In genomic region chr6:168848797-168849196, GRCh38 we compare ENCODE assay signal across 35 cellular contexts.
"Had no signal": no experiment of that assay in that cellular context is flagged by ENCODE, and none has a peak within 500 bp of the region (broad histone marks: within the 10 kb centered on the region; RNA-seq: fewer than 3 reads in every experiment).

No MANE protein-coding gene starts in this region.

- H3K36me3 ChIP-seq: adrenal gland, cardiac muscle cell had no signal

- DNase-seq: activated B cell treated with CpG ODN at 0.5 μM for 24 hours; activated CD4-positive, alpha-beta memory T cell treated with anti-CD3 and anti-CD28 coated beads for 36 hours; activated CD4-positive, alpha-beta T cell treated with anti-CD3 and anti-CD28 coated beads for 4 hours; activated CD4-positive, alpha-beta T cell treated with anti-CD3 and anti-CD28 coated beads, Interleukin-2, amount 10 ng/mL, durations not matched to agents 24 days and 14 days; activated CD4-positive, alpha-beta T cell treated with anti-CD3 and anti-CD28 coated beads, Interleukin-2, amount 50 U/mL, for 1 hour; activated CD4-positive, alpha-beta T cell treated with anti-CD3 and anti-CD28 coated beads, Interleukin-2, amount 50 U/mL, for 4 hours; activated CD4-positive, CD25-positive, alpha-beta regulatory T cell treated with anti-CD3 and anti-CD28 coated beads, Interleukin-2, amount 50 U/mL, for 72 hours; activated CD8-positive, alpha-beta memory T cell treated with anti-CD3 and anti-CD28 coated beads, Interleukin-2, amount 50 U/mL, for 4 hours; activated CD8-positive, alpha-beta T cell treated with anti-CD3 and anti-CD28 coated beads for 36 hours; activated effector memory CD4-positive, alpha-beta T cell treated with anti-CD3 and anti-CD28 coated beads, Interleukin-2, amount 50 U/mL, for 16 hours; activated gamma-delta T cell treated with Interleukin-2 at 50 U/mL for 16 hours; activated naive CD4-positive, alpha-beta T cell; activated naive CD4-positive, alpha-beta T cell treated with anti-CD3 and anti-CD28 coated beads, Interleukin-2, amount 50 U/mL, for 16 hours; activated naive CD8-positive, alpha-beta T cell treated with anti-CD3 and anti-CD28 coated beads for 36 hours; activated T-cell treated with anti-CD3 and anti-CD28 coated beads for 4 hours; activated T-cell treated with anti-CD3 and anti-CD28 coated beads, Interleukin-2, amount 50 U/mL, for 1 hour; activated T-cell treated with anti-CD3 and anti-CD28 coated beads, Interleukin-2, amount 50 U/mL, for 4 hours; activated T-cell treated with anti-CD3 and anti-CD28 coated beads, Interleukin-2, amount 50 U/mL, for 72 hours; adrenal gland; amniotic stem cell; aorta; caudate nucleus; cerebellar nuclear complex; T-helper 1 cell; T-helper 2 cell; T-helper 9 cell had no signal

- H3K36me3 Mint-ChIP-seq: activated CD4-positive, alpha-beta memory T cell treated with anti-CD3 and anti-CD28 coated beads for 36 hours; activated naive CD4-positive, alpha-beta T cell treated with anti-CD3 and anti-CD28 coated beads, Interleukin-2, amount 50 U/mL, for 72 hours; activated naive CD8-positive, alpha-beta T cell treated with anti-CD3 and anti-CD28 coated beads for 36 hours; brain had no signal

- H3K4me1 Mint-ChIP-seq: activated T-helper 17 cell treated with anti-CD3 and anti-CD28 coated beads, Interleukin-2, amount 50 U/mL, for 72 hours; central memory CD8-positive, alpha-beta T cell had no signal

- H3K9me3 ChIP-seq: adrenal gland had no signal

- H3K4me3 ChIP-seq: adrenal gland, cardiac muscle cell had no signal

- H3K27ac ChIP-seq: adrenal gland, cardiac muscle cell, VCaP had no signal

- H3K4me3 Mint-ChIP-seq: activated B cell treated with CpG ODN at 0.5 μM for 24 hours; activated CD4-positive, alpha-beta memory T cell treated with anti-CD3 and anti-CD28 coated beads for 36 hours; activated CD4-positive, alpha-beta T cell treated with anti-CD3 and anti-CD28 coated beads, Interleukin-2, amount 10 ng/mL, durations not matched to agents 24 days and 14 days; activated CD8-positive, alpha-beta T cell treated with anti-CD3 and anti-CD28 coated beads for 36 hours; activated naive CD8-positive, alpha-beta T cell treated with anti-CD3 and anti-CD28 coated beads for 36 hours; activated T-cell treated with anti-CD3 and anti-CD28 coated beads, Interleukin-2, amount 50 U/mL, for 4 hours; activated T-cell treated with anti-CD3 and anti-CD28 coated beads, Interleukin-2, amount 50 U/mL, for 72 hours; activated T-helper 1 cell treated with anti-CD3 and anti-CD28 coated beads, Interleukin-12 subunit alpha, Interleukin-12 subunit beta, Interleukin-2, Interleukin-4 antibody, amounts not matched to agents 30 ng/mL and 10 ng/mL and 1 ng/mL, durations not matched to agents 14 hours and 24 hours and 36 hours; activated T-helper 17 cell treated with anti-CD3 and anti-CD28 coated beads, Interleukin-2, amount 50 U/mL, for 72 hours; brain; central memory CD8-positive, alpha-beta T cell; T-helper 1 cell treated with Interleukin-12 subunit alpha and Interleukin-12 subunit beta and Interleukin-4 antibody, amounts not matched to agents 30 μg/mL and 1 μg/mL, for 36 hours; T-helper 2 cell treated with Interferon-gamma antibody and Interleukin-4, amounts not matched to agents 5 μg/mL and 100 μg/mL, for 36 hours had no signal

- H3K27ac Mint-ChIP-seq: activated B cell treated with CpG ODN at 0.5 μM for 24 hours; activated CD4-positive, alpha-beta memory T cell treated with anti-CD3 and anti-CD28 coated beads for 36 hours; activated CD4-positive, alpha-beta T cell treated with anti-CD3 and anti-CD28 coated beads, Interleukin-2, amount 10 ng/mL, durations not matched to agents 24 days and 14 days; activated CD8-positive, alpha-beta T cell treated with anti-CD3 and anti-CD28 coated beads for 36 hours; activated naive CD4-positive, alpha-beta T cell treated with anti-CD3 and anti-CD28 coated beads, Interleukin-2, amount 50 U/mL, for 72 hours; activated naive CD8-positive, alpha-beta T cell treated with anti-CD3 and anti-CD28 coated beads for 36 hours; activated T-cell treated with anti-CD3 and anti-CD28 coated beads, Interleukin-2, amount 50 U/mL, for 72 hours; activated T-helper 1 cell treated with anti-CD3 and anti-CD28 coated beads, Interleukin-12 subunit alpha, Interleukin-12 subunit beta, Interleukin-2, Interleukin-4 antibody, amounts not matched to agents 30 ng/mL and 10 ng/mL and 1 ng/mL, durations not matched to agents 14 hours and 24 hours and 36 hours; activated T-helper 17 cell treated with anti-CD3 and anti-CD28 coated beads, Interleukin-2, amount 50 U/mL, for 72 hours; brain; T-helper 1 cell treated with Interleukin-12 subunit alpha and Interleukin-12 subunit beta and Interleukin-4 antibody, amounts not matched to agents 30 μg/mL and 1 μg/mL, for 36 hours; T-helper 2 cell treated with Interferon-gamma antibody and Interleukin-4, amounts not matched to agents 5 μg/mL and 100 μg/mL, for 36 hours had no signal

- H3K4me1 ChIP-seq: adrenal gland had no signal

- H3K9me3 Mint-ChIP-seq: activated B cell treated with CpG ODN at 0.5 μM for 24 hours; activated CD4-positive, alpha-beta memory T cell treated with anti-CD3 and anti-CD28 coated beads for 36 hours; activated CD8-positive, alpha-beta T cell treated with anti-CD3 and anti-CD28 coated beads for 36 hours; activated naive CD4-positive, alpha-beta T cell treated with anti-CD3 and anti-CD28 coated beads, Interleukin-2, amount 50 U/mL, for 72 hours; activated naive CD8-positive, alpha-beta T cell treated with anti-CD3 and anti-CD28 coated beads for 36 hours; activated T-cell treated with anti-CD3 and anti-CD28 coated beads, Interleukin-2, amount 50 U/mL, for 4 hours; activated T-helper 17 cell treated with anti-CD3 and anti-CD28 coated beads, Interleukin-2, amount 50 U/mL, for 72 hours; central memory CD8-positive, alpha-beta T cell had no signal

- H3K27me3 Mint-ChIP-seq: activated B cell treated with CpG ODN at 0.5 μM for 24 hours; activated CD4-positive, alpha-beta memory T cell treated with anti-CD3 and anti-CD28 coated beads for 36 hours; activated CD4-positive, alpha-beta T cell treated with anti-CD3 and anti-CD28 coated beads, Interleukin-2, amount 10 ng/mL, durations not matched to agents 24 days and 14 days; activated naive CD8-positive, alpha-beta T cell treated with anti-CD3 and anti-CD28 coated beads for 36 hours; activated T-helper 17 cell treated with anti-CD3 and anti-CD28 coated beads, Interleukin-2, amount 50 U/mL, for 72 hours; brain; central memory CD8-positive, alpha-beta T cell had no signal

- H3K27me3 ChIP-seq: adrenal gland, cardiac muscle cell had no signal
